11 cellular contexts compared by ENCODE assay signal in the genomic region with DNA sequence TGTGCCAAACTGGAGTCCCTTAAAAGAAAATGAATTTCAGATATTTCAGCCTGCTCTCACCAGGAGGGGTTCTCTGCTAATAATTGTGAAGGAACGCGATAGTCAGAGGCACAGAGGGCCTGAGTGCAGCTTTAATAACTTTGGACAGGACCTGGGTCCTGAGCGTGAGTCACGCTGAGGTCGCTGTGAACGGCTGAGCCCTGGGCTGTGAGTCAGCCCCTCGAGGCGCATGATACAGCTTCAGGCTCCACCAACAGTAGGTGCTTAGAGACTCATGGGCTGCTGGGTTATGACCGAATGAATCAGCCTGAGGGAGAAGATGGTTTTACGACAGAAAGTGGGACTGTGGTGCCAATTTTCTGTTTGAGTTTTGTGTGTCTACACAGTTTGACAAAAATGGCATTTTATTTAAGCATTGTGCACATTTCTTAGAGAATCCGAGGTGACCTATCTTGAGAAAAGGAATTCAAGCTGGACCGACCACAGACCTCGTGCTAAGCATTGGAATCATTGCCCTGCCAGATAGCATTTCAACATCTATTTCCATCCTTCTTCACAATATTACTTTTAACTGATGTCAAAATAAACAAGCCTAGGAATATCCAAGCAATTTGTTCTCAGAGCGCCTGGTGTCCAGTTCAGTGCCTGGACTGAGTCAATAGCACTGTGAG.
A peak's percentile ranks its signal among the peaks of the same experiment; 100 is the strongest.
DNase-seq lines count a peak whose midpoint lies in the region; ATAC-seq and TF ChIP-seq lines count a peak whose summit lies in the region.
"Had no signal": no experiment of that assay in that cellular context is flagged by ENCODE, and none has a peak within 500 bp of the region (broad histone marks: within the 10 kb centered on the region; RNA-seq: fewer than 3 reads in every experiment).

No MANE protein-coding gene starts in this region.

- TF ChIP-seq POLR2A in gastrocnemius medialis (IDR thresholded peaks at IDR 0.05) = no peak

- peaks cover 0 to 8% (median 0%) of the 10 kb centered on the region in 3 donors for H3K27me3 ChIP-seq in gastrocnemius medialis

- intact Hi-C loops in cardiac septum (cut with DNase I) (no loop called here), gastrocnemius medialis (cut with DNase I; ENCODE audit: low total_unique reads) (loop anchor here (1.0 kb wide), 1 partner anchor 24 kb away; no protein-coding TSS in a partner anchor)

- in situ Hi-C loops in gastrocnemius medialis (cut with MboI; ENCODE audit: low sequenced_read_pairs in 4 of 4) = no loop called here

- peak; percentile 96 for ATAC-seq in gastrocnemius medialis
- ATAC-seq in HG03095 (IDR thresholded peaks at IDR 0.05; ENCODE audit: unreplicated experiment) = no peak
- no peak for ATAC-seq in HG03565 (IDR thresholded peaks at IDR 0.05; ENCODE audit: unreplicated experiment)

- peak overlapping the region; percentile 64 to 77 (median 70) for H3K27ac ChIP-seq in gastrocnemius medialis

- no peak for TF ChIP-seq CTCF in gastrocnemius medialis (IDR thresholded peaks at IDR 0.05 in 4 of 5, conservative IDR thresholded peaks at IDR 0.05 in 1 of 5)

- no peaks in the 10 kb centered on the region for H3K9me3 ChIP-seq in gastrocnemius medialis

- no peaks in the 10 kb centered on the region for H3K36me3 ChIP-seq in gastrocnemius medialis

- no peak overlapping the region for H3K4me3 ChIP-seq in gastrocnemius medialis
- H3K4me3 ChIP-seq: skin epidermis had no signal

- peaks cover 4 to 8% of the 10 kb centered on the region in 2 donors for H3K4me1 ChIP-seq in gastrocnemius medialis

- DNase-seq in GM04504 (ENCODE audit: low read depth) (peak; percentile 100), T1000 (lab: John Stamatoyannopoulos, UW) (peak; percentile 91), cardiac septum (ENCODE audit: low spot score) (peak; percentile 81), gastrocnemius medialis (peak; percentile 87 to 89), SKM-1 (lab: John Stamatoyannopoulos, UW; ENCODE audit: unreplicated experiment) (no peak), T-helper 2 cell (no peak)
- DNase-seq: dermis blood vessel endothelial cell, T-helper 9 cell had no signal

Comparison
In these comparisons a context has a peak if more than half of its experiments do, and no peak if none do; other contexts are left out.
1. DNase-seq: peak in GM04504 (single experiment), T1000 (single experiment), cardiac septum (single experiment) and gastrocnemius medialis (2 of 2); none in SKM-1 (single experiment) and T-helper 2 cell (0 of 5).
2. ATAC-seq: peak in gastrocnemius medialis (2 of 2); none in HG03095 (single experiment) and HG03565 (single experiment).